ENCODE assay signal across 1 cellular context in genomic region chr4:44713125-44713524, GRCh38.
TF ChIP-seq lines count a peak whose summit lies in the region.

No MANE protein-coding gene starts in this region.

TF ChIP-seq in K562, 482 proteins besides CTCF, POLR2A, EP300 and RAD21 (continued from another document):
- no peak for TF ChIP-seq CLOCK (CRISPR knock-in tag; IDR thresholded peaks at IDR 0.05; ENCODE audit: borderline replicate concordance)
- TF ChIP-seq, protein P1, sequence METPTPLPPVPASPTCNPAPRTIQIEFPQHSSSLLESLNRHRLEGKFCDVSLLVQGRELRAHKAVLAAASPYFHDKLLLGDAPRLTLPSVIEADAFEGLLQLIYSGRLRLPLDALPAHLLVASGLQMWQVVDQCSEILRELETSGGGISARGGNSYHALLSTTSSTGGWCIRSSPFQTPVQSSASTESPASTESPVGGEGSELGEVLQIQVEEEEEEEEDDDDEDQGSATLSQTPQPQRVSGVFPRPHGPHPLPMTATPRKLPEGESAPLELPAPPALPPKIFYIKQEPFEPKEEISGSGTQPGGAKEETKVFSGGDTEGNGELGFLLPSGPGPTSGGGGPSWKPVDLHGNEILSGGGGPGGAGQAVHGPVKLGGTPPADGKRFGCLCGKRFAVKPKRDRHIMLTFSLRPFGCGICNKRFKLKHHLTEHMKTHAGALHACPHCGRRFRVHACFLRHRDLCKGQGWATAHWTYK (CRISPR knock-in tag; IDR thresholded peaks at IDR 0.05) = no peak
- no peak for TF ChIP-seq ARID3B (CRISPR knock-in tag; IDR thresholded peaks at IDR 0.05; ENCODE audit: borderline replicate concordance)
- no peak for TF ChIP-seq BDP1 (IDR thresholded peaks at IDR 0.05; ENCODE audit: insufficient read depth, insufficient read length)
- TF ChIP-seq TAL1 (IDR thresholded peaks at IDR 0.05) = peak; percentile 27
- TF ChIP-seq RBBP5 (IDR thresholded peaks at IDR 0.05; ENCODE audit: borderline replicate concordance, insufficient read depth, low read length, poor library complexity, severe bottlenecking) = no peak
- no peak for TF ChIP-seq POLR2B (IDR thresholded peaks at IDR 0.05; ENCODE audit: low read depth, partially characterized antibody)
- TF ChIP-seq KAT8 (IDR thresholded peaks at IDR 0.05; ENCODE audit: low read depth) = no peak
- no peak for TF ChIP-seq PHB (CRISPR knock-in tag; IDR thresholded peaks at IDR 0.05)
- TF ChIP-seq ZNF143 (CRISPR knock-in tag; IDR thresholded peaks at IDR 0.05) = no peak
- no peak for TF ChIP-seq SNRNP70 (optimal IDR thresholded peaks at IDR 0.05; ENCODE audit: low read depth, low read length)
- TF ChIP-seq ZNF347 (CRISPR knock-in tag; IDR thresholded peaks at IDR 0.05; ENCODE audit: low read depth) = no peak
- TF ChIP-seq PKNOX1 (IDR thresholded peaks at IDR 0.05) = peak; percentile 95
- TF ChIP-seq HDGF (IDR thresholded peaks at IDR 0.05) = no peak
- no peak for TF ChIP-seq RHOXF2B (CRISPR knock-in tag; conservative IDR thresholded peaks at IDR 0.05)
- no peak for TF ChIP-seq FOXK1 (CRISPR knock-in tag; IDR thresholded peaks at IDR 0.05; ENCODE audit: borderline replicate concordance)
- no peak for TF ChIP-seq SMC3 (conservative IDR thresholded peaks at IDR 0.05; ENCODE audit: insufficient read depth, low read depth, low read length)
- TF ChIP-seq RAD51 (IDR thresholded peaks at IDR 0.05; ENCODE audit: borderline replicate concordance, low read depth) = no peak
- no peak for TF ChIP-seq ATF7 (IDR thresholded peaks at IDR 0.05)
- no peak for TF ChIP-seq EGR1 (conservative IDR thresholded peaks at IDR 0.05)
- TF ChIP-seq JUND (IDR thresholded peaks at IDR 0.05; ENCODE audit: borderline replicate concordance, low read depth, low read length) = no peak
- no peak for TF ChIP-seq JUND (tag; IDR thresholded peaks at IDR 0.05; ENCODE audit: borderline replicate concordance, low read depth, low read length)
- TF ChIP-seq ZNF644 (tag; IDR thresholded peaks at IDR 0.05; ENCODE audit: low read depth) = no peak
- no peak for TF ChIP-seq KLF16 (IDR thresholded peaks at IDR 0.05)
- no peak for TF ChIP-seq ZNF445 (CRISPR knock-in tag; IDR thresholded peaks at IDR 0.05; ENCODE audit: low read depth)
- TF ChIP-seq MCM5 (IDR thresholded peaks at IDR 0.05; ENCODE audit: low read depth) = no peak
- no peak for TF ChIP-seq LEF1 (IDR thresholded peaks at IDR 0.05)
- 0 out of 4 replicates have a peak, but pooled peaks of 1 of the 2 experiments have one; percentile 15 for TF ChIP-seq RCOR1 (IDR thresholded peaks at IDR 0.05; ENCODE audit: borderline replicate concordance in 1 of 2, low read depth in 2 of 2, low read length in 2 of 2)
